16 cellular contexts compared by ENCODE assay signal in the genomic region with DNA sequence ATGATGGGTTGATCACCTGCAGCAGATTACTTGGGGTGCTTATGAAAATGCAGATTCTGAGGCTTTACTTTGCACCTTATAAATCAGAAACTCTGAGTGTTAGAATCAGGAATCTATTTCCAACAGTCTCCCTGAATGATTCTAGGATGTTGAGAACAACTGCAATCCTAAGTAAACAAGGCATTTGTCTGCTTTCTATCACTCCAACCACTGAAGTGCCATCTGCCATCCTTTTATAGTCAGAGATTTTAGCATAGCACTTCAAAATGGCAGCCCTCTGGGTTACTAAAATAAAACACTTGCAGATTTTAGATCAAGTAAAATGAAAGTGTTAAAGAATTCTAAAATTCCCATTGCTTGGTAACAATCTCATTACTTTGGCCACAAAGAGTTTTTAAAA.
DNase-seq lines count a peak whose midpoint lies in the region; TF ChIP-seq lines count a peak whose summit lies in the region.
"Had no signal": no experiment of that assay in that cellular context is flagged by ENCODE, and none has a peak within 500 bp of the region (broad histone marks: within the 10 kb centered on the region; RNA-seq: fewer than 3 reads in every experiment).

No MANE protein-coding gene starts in this region.

- no peak for TF ChIP-seq CTCF in right atrium auricular region (IDR thresholded peaks at IDR 0.05)

- no peaks in the 10 kb centered on the region for H3K27me3 ChIP-seq in right atrium auricular region
- H3K27me3 ChIP-seq: BLaER1 treated with 17β-estradiol and CSF1 and Interleukin-3, amounts not matched to agents 10 nM and 100 nM had no signal

- DNase-seq in NCI-H1092 treated with DMSO at 0.1 percent for 48 hours (lab: John Stamatoyannopoulos, UW): peak; percentile 9
- no peak for DNase-seq in NCI-H1092 (lab: John Stamatoyannopoulos, UW)
- DNase-seq in NCI-H345 (lab: John Stamatoyannopoulos, UW): peak; percentile 3
- no peak for DNase-seq in NCI-H345 treated with DMSO at 0.1 percent for 48 hours (lab: John Stamatoyannopoulos, UW; ENCODE audit: unreplicated experiment)
- DNase-seq in NCI-H510A treated with DMSO at 0.1 percent for 48 hours (lab: John Stamatoyannopoulos, UW): peak; percentile 37
- peak; percentile 11 for DNase-seq in myocyte (ENCODE audit: low read depth)
- DNase-seq in right atrium auricular region (ENCODE audit: low spot score): no peak
- DNase-seq in GDM1 (lab: John Stamatoyannopoulos, UW): no peak
- DNase-seq: 8988T; Calu3; CD8-positive, alpha-beta T cell; DMS79 treated with DMSO at 0.1 percent for 48 hours; GOT3; H7 had no signal

- no peak overlapping the region for H3K4me3 ChIP-seq in right atrium auricular region
- H3K4me3 ChIP-seq: BLaER1 treated with 17β-estradiol and CSF1 and Interleukin-3, amounts not matched to agents 10 nM and 100 nM; GM12878 had no signal

- H3K9me3 ChIP-seq in right atrium auricular region: no peaks in the 10 kb centered on the region
- H3K9me3 ChIP-seq: BLaER1 treated with 17β-estradiol and CSF1 and Interleukin-3, amounts not matched to agents 10 nM and 100 nM had no signal

- H3K36me3 ChIP-seq in right atrium auricular region: no peaks in the 10 kb centered on the region
- H3K36me3 ChIP-seq: BLaER1 treated with 17β-estradiol and CSF1 and Interleukin-3, amounts not matched to agents 10 nM and 100 nM had no signal

- no peaks in the 10 kb centered on the region for H3K4me1 ChIP-seq in right atrium auricular region
- H3K4me1 ChIP-seq: BLaER1 treated with 17β-estradiol and CSF1 and Interleukin-3, amounts not matched to agents 10 nM and 100 nM had no signal

- H3K27ac ChIP-seq in right atrium auricular region: no peak overlapping the region
- H3K27ac ChIP-seq: BLaER1 treated with 17β-estradiol and CSF1 and Interleukin-3, amounts not matched to agents 10 nM and 100 nM had no signal

Comparison
In these comparisons a context has a peak if more than half of its experiments do, and no peak if none do; other contexts are left out.
1. DNase-seq: peak in NCI-H1092 treated with DMSO at 0.1 percent for 48 hours (single experiment), NCI-H345 (single experiment), NCI-H510A treated with DMSO at 0.1 percent for 48 hours (single experiment) and myocyte (single experiment); none in NCI-H1092 (single experiment), NCI-H345 treated with DMSO at 0.1 percent for 48 hours (single experiment), right atrium auricular region (single experiment) and GDM1 (single experiment).